In the genomic region with DNA sequence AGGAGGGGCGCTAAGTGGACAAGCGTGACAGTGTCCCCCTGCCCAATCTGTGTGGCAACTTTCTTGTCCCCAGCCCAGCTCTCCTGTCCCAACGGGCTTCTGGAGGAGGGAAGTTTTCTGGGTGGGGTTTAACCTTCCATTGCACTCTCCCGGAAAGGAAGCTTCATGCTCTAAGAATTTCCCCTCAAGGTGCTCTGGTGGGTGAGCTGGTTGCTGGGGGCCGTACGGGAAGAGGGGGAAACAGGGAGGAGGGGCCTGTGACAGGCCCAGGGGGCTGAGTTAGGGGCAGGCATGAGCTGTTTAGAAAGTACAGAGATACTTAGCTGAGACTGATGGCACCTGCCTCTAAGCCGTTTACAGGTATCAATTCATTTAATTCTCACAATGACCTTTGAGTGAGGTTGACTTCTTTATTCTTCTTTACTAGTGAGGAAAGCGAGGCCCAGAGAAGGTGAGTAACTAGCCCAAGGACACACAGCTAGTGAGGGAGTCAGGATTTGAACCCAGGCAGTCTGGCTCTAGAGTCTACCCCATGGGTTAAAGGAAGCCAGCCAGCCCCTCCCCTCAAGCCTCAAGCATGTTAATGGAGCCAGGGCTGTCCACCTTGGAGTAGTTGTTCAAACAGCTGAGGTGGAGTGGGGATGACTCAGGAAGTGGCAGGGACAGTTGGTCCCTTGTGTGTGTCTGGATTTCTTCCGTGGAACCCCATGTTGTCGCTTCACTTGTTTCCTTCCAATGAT, we compare ENCODE assay signal across 13 cellular contexts. TPM values are rescaled to one million over a fixed set of nuclear protein-coding genes. Genes with fewer than 3 reads are reported as not detected.
DNase-seq lines count a peak whose midpoint lies in the region; ATAC-seq and TF ChIP-seq lines count a peak whose summit lies in the region.
"Had no signal": no experiment of that assay in that cellular context is flagged by ENCODE, and none has a peak within 500 bp of the region (broad histone marks: within the 10 kb centered on the region; RNA-seq: fewer than 3 reads in every experiment).

No MANE protein-coding gene starts in this region.

- in situ Hi-C loops in Panc1 (cut with HindIII; ENCODE audit: low pct_unique_long_range_greater_than_20kb, low sequenced_read_pairs), result no loop called here

- no TSS peak for BruUV-seq in Panc1 (replicated peaks; lab: Mats Ljungman, UMichigan)

- DNase-seq in ELF-1 (ENCODE audit: low read depth, low spot score) (peak; percentile 33), Panc1 (ENCODE audit: low read depth, low spot score) (no peak), esophagus squamous epithelium (lab: John Stamatoyannopoulos, UW) (no peak), C1 segment of cervical spinal cord (lab: John Stamatoyannopoulos, UW) (no peak), cerebellar nuclear complex (lab: John Stamatoyannopoulos, UW) (no peak)
- DNase-seq: activated naive CD4-positive, alpha-beta T cell; left cardiac atrium; NCI-H526 had no signal

- H3K27me3 ChIP-seq in Panc1 (ENCODE audit: control insufficient read depth, insufficient read depth, low read length), result no peaks in the 10 kb centered on the region
- peaks cover 0 to 12% (median 0%) of the 10 kb centered on the region in 4 donors for H3K27me3 ChIP-seq in esophagus squamous epithelium

- TF ChIP-seq CTCF in Panc1 (IDR thresholded peaks at IDR 0.05) (no peak), esophagus squamous epithelium (IDR thresholded peaks at IDR 0.05) (no peak)

- no peaks in the 10 kb centered on the region for H3K9me3 ChIP-seq in Panc1 (ENCODE audit: control insufficient read depth, insufficient read depth, low read depth, low read length)
- no peaks in the 10 kb centered on the region for H3K9me3 ChIP-seq in esophagus squamous epithelium

- H3K27ac ChIP-seq in Panc1 (ENCODE audit: low read length), result 0 out of 2 replicates have a peak overlapping the region, but pooled peaks have one; percentile 44
- H3K27ac ChIP-seq in esophagus squamous epithelium, result peak overlapping the region; percentile 19 to 81 (median 72)
- peak overlapping the region in 17 of 21 experiments; percentile 14 to 84 (median 56) for H3K27ac ChIP-seq in skin epidermis

- H3K4me1 ChIP-seq in Panc1 (ENCODE audit: control insufficient read depth, insufficient read depth, low read length) (peaks cover 4% of the 10 kb centered on the region), esophagus squamous epithelium (peaks cover 11 to 66% (median 45%) of the 10 kb centered on the region in 3 donors)

- H3K4me3 ChIP-seq in Panc1 (ENCODE audit: low read depth in 2 of 2, low read length in 2 of 2) (no peak overlapping the region), esophagus squamous epithelium (no peak overlapping the region), skin epidermis (no peak overlapping the region)
- H3K4me3 ChIP-seq: smooth muscle cell had no signal

- no peak for ATAC-seq in Panc1
- ATAC-seq in GM18909 (IDR thresholded peaks at IDR 0.05; ENCODE audit: poor library complexity, unreplicated experiment), result no peak
- no peak for ATAC-seq in HG03378 (IDR thresholded peaks at IDR 0.05; ENCODE audit: unreplicated experiment)
- ATAC-seq: esophagus mucosa had no signal

- intact Hi-C loops in Panc1 (cut with micrococcal nuclease; ENCODE audit: unreplicated experiment), result loop anchor here (5.0 kb wide), 1 partner anchor 70 kb away; no protein-coding TSS in a partner anchor
- intact Hi-C loops in esophagus squamous epithelium (cut with DNase I), result loop anchor here (5.0 kb wide), 1 partner anchor 45 kb away; no protein-coding TSS in a partner anchor

- WGBS in esophagus squamous epithelium, 2 donors, result 22 to 48% methylated on average over 7 of the region's 10 CpGs

- POLR2A ChIA-PET in Panc1 (lab: Charles Lee), result no interaction called here

- H3K36me3 ChIP-seq in Panc1 (ENCODE audit: control insufficient read depth, insufficient read depth, low read length), result no peaks in the 10 kb centered on the region
- peaks cover 5 to 60% (median 8%) of the 10 kb centered on the region in 3 donors for H3K36me3 ChIP-seq in esophagus squamous epithelium

- no peak for TF ChIP-seq POLR2A in esophagus squamous epithelium (IDR thresholded peaks at IDR 0.05)

- CTCF ChIA-PET in Panc1 (lab: Charles Lee), result interaction anchor here (1.3 kb wide), 1 partner anchor 47 kb away, joined by 3 read pairs; no protein-coding TSS in a partner anchor

RNA-seq across cellular contexts. Expression of a gene that starts 18.9 kb away (rescaled TPM):
- total RNA-seq in Panc1 (2021; ENCODE audit: unreplicated experiment) (13.1 TPM), esophagus squamous epithelium (10 to 100 TPM; 37.0 to 65.5 (median 42.1) TPM)
- polyA plus RNA-seq in Panc1 (2012; ENCODE audit: insufficient read length), result 6.8 TPM

RNA-seq across cellular contexts. Expression of a gene that starts 20.8 kb away (rescaled TPM):
- total RNA-seq in Panc1 (2021; ENCODE audit: unreplicated experiment), result not detected
- polyA plus RNA-seq in Panc1 (2012; ENCODE audit: insufficient read length), result not detected
- total RNA-seq in esophagus squamous epithelium, result 1 to 10 TPM in 3 of 4 donors, not detected in 1; 1.5 to 3.9 (median 2.1) TPM
- polyA plus RNA-seq: smooth muscle cell had no signal

RNA-seq across cellular contexts. Expression of a gene that starts 47.3 kb away (rescaled TPM):
- total RNA-seq in Panc1 (2021; ENCODE audit: unreplicated experiment) (not detected), esophagus squamous epithelium (under 1 TPM in 1 of 4 donors, not detected in 3; 0.79 TPM)
- not detected for polyA plus RNA-seq in Panc1 (2012; ENCODE audit: insufficient read length)
- total RNA-seq: esophagus mucosa, left cardiac atrium had no signal
- polyA plus RNA-seq: smooth muscle cell had no signal
